2 cellular contexts compared by ENCODE assay signal in the genomic region with DNA sequence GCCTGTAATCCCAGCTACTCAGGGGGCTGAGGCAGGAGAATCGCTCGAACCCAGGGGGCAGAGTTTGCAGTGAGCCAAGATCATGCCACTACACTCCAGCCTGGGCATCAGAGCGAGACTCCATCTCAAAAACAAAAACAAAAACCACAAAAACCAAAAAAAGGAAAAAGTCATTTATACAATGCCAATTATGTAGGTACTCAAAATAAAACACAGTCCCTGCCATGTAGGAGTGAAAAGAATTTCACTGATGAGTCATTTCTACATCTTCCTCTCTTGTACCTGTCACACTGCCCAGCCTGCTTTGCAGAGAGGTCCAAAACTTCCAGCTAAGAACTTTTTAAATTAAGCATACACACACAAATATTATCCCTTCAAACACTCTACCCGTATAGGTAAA.
TF ChIP-seq lines count a peak whose summit lies in the region.

No MANE protein-coding gene starts in this region.

TF ChIP-seq in HEK293, 187 proteins besides CTCF, POLR2A, EP300 and RAD21:
- peak; percentile 60; the same call in 1 of the 2 replicates for TF ChIP-seq PRDM1 (tag by site-specific recombination; IDR thresholded peaks at IDR 0.05)
- TF ChIP-seq ZBTB20 (tag by site-specific recombination; IDR thresholded peaks at IDR 0.05) = no peak
- TF ChIP-seq KLF7 (tag by site-specific recombination; IDR thresholded peaks at IDR 0.05; ENCODE audit: borderline replicate concordance) = no peak

TF ChIP-seq in GM23338, 12 proteins besides CTCF, POLR2A, EP300 and RAD21:
- TF ChIP-seq ZNF114 (CRISPR knock-in tag; IDR thresholded peaks at IDR 0.05) = no peak
- no peak for TF ChIP-seq STAT1 (IDR thresholded peaks at IDR 0.05; ENCODE audit: unreplicated experiment)
- TF ChIP-seq, protein P1, sequence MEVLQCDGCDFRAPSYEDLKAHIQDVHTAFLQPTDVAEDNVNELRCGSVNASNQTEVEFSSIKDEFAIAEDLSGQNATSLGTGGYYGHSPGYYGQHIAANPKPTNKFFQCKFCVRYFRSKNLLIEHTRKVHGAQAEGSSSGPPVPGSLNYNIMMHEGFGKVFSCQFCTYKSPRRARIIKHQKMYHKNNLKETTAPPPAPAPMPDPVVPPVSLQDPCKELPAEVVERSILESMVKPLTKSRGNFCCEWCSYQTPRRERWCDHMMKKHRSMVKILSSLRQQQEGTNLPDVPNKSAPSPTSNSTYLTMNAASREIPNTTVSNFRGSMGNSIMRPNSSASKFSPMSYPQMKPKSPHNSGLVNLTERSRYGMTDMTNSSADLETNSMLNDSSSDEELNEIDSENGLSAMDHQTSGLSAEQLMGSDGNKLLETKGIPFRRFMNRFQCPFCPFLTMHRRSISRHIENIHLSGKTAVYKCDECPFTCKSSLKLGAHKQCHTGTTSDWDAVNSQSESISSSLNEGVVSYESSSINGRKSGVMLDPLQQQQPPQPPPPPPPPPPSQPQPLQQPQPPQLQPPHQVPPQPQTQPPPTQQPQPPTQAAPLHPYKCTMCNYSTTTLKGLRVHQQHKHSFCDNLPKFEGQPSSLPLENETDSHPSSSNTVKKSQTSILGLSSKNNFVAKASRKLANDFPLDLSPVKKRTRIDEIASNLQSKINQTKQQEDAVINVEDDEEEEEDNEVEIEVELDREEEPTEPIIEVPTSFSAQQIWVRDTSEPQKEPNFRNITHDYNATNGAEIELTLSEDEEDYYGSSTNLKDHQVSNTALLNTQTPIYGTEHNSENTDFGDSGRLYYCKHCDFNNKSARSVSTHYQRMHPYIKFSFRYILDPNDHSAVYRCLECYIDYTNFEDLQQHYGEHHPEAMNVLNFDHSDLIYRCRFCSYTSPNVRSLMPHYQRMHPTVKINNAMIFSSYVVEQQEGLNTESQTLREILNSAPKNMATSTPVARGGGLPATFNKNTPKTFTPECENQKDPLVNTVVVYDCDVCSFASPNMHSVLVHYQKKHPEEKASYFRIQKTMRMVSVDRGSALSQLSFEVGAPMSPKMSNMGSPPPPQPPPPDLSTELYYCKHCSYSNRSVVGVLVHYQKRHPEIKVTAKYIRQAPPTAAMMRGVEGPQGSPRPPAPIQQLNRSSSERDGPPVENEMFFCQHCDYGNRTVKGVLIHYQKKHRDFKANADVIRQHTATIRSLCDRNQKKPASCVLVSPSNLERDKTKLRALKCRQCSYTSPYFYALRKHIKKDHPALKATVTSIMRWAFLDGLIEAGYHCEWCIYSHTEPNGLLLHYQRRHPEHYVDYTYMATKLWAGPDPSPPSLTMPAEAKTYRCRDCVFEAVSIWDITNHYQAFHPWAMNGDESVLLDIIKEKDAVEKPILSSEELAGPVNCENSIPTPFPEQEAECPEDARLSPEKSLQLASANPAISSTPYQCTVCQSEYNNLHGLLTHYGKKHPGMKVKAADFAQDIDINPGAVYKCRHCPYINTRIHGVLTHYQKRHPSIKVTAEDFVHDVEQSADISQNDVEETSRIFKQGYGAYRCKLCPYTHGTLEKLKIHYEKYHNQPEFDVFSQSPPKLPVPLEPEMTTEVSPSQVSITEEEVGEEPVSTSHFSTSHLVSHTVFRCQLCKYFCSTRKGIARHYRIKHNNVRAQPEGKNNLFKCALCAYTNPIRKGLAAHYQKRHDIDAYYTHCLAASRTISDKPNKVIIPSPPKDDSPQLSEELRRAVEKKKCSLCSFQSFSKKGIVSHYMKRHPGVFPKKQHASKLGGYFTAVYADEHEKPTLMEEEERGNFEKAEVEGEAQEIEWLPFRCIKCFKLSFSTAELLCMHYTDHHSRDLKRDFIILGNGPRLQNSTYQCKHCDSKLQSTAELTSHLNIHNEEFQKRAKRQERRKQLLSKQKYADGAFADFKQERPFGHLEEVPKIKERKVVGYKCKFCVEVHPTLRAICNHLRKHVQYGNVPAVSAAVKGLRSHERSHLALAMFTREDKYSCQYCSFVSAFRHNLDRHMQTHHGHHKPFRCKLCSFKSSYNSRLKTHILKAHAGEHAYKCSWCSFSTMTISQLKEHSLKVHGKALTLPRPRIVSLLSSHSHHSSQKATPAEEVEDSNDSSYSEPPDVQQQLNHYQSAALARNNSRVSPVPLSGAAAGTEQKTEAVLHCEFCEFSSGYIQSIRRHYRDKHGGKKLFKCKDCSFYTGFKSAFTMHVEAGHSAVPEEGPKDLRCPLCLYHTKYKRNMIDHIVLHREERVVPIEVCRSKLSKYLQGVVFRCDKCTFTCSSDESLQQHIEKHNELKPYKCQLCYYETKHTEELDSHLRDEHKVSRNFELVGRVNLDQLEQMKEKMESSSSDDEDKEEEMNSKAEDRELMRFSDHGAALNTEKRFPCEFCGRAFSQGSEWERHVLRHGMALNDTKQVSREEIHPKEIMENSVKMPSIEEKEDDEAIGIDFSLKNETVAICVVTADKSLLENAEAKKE (CRISPR knock-in tag; IDR thresholded peaks at IDR 0.05) = no peak
- TF ChIP-seq JUNB (IDR thresholded peaks at IDR 0.05; ENCODE audit: unreplicated experiment) = no peak
- no peak for TF ChIP-seq POLR2AphosphoS5 (IDR thresholded peaks at IDR 0.05; ENCODE audit: low read depth)
- TF ChIP-seq, protein P2, sequence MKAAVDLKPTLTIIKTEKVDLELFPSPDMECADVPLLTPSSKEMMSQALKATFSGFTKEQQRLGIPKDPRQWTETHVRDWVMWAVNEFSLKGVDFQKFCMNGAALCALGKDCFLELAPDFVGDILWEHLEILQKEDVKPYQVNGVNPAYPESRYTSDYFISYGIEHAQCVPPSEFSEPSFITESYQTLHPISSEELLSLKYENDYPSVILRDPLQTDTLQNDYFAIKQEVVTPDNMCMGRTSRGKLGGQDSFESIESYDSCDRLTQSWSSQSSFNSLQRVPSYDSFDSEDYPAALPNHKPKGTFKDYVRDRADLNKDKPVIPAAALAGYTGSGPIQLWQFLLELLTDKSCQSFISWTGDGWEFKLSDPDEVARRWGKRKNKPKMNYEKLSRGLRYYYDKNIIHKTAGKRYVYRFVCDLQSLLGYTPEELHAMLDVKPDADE (IDR thresholded peaks at IDR 0.05) = no peak
- TF ChIP-seq, protein P3, sequence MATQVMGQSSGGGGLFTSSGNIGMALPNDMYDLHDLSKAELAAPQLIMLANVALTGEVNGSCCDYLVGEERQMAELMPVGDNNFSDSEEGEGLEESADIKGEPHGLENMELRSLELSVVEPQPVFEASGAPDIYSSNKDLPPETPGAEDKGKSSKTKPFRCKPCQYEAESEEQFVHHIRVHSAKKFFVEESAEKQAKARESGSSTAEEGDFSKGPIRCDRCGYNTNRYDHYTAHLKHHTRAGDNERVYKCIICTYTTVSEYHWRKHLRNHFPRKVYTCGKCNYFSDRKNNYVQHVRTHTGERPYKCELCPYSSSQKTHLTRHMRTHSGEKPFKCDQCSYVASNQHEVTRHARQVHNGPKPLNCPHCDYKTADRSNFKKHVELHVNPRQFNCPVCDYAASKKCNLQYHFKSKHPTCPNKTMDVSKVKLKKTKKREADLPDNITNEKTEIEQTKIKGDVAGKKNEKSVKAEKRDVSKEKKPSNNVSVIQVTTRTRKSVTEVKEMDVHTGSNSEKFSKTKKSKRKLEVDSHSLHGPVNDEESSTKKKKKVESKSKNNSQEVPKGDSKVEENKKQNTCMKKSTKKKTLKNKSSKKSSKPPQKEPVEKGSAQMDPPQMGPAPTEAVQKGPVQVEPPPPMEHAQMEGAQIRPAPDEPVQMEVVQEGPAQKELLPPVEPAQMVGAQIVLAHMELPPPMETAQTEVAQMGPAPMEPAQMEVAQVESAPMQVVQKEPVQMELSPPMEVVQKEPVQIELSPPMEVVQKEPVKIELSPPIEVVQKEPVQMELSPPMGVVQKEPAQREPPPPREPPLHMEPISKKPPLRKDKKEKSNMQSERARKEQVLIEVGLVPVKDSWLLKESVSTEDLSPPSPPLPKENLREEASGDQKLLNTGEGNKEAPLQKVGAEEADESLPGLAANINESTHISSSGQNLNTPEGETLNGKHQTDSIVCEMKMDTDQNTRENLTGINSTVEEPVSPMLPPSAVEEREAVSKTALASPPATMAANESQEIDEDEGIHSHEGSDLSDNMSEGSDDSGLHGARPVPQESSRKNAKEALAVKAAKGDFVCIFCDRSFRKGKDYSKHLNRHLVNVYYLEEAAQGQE (IDR thresholded peaks at IDR 0.05; ENCODE audit: unreplicated experiment) = no peak
- TF ChIP-seq EZH2phosphoT487 (IDR thresholded peaks at IDR 0.05; ENCODE audit: unreplicated experiment) = no peak
- no peak for TF ChIP-seq CREB1 (CRISPR knock-in tag; IDR thresholded peaks at IDR 0.05; ENCODE audit: low read depth)
- no peak for TF ChIP-seq EZH2 (IDR thresholded peaks at IDR 0.05; ENCODE audit: low read depth, unreplicated experiment)
- no peak for TF ChIP-seq NANOG (IDR thresholded peaks at IDR 0.05; ENCODE audit: borderline replicate concordance)
- no peak for TF ChIP-seq ZNF331 (CRISPR knock-in tag; IDR thresholded peaks at IDR 0.05; ENCODE audit: low read depth)
